19 cellular contexts compared by ENCODE assay signal in the genomic region with DNA sequence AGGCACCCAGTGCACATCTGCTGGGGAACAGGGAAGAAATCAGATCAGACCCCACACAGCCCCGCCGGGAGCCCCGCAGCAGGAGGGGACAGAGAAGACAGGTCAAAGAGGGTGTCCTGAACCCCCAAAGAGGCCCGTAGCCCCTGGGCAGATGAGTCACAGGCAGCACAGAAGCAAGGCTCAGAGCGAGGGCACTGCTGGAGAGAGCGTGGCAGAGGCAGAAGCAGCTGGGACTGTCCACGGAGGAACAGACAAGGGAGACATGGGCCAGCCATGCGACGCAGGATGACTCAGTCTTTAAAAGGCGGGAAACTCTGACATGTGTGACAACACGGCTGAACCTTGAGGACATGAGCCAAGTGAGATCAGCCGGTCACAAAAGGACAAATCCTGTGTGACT. TPM values are rescaled to one million over a fixed set of nuclear protein-coding genes. Genes with fewer than 3 reads are reported as not detected.
"Had no signal": no experiment of that assay in that cellular context is flagged by ENCODE, and none has a peak within 500 bp of the region (broad histone marks: within the 10 kb centered on the region; RNA-seq: fewer than 3 reads in every experiment).

No MANE protein-coding gene starts in this region.

- DNase-seq: activated CD4-positive, alpha-beta T cell treated with anti-CD3 and anti-CD28 coated beads for 4 hours; activated CD8-positive, alpha-beta memory T cell treated with anti-CD3 and anti-CD28 coated beads, Interleukin-2, amount 50 U/mL, for 4 hours; activated CD8-positive, alpha-beta T cell treated with anti-CD3 and anti-CD28 coated beads for 36 hours; amniotic stem cell; dermis blood vessel endothelial cell; hypothalamus; mammary epithelial cell; T1000 had no signal

- H3K9me3 ChIP-seq: body of pancreas, tibial artery had no signal

- ATAC-seq: activated CD8-positive, alpha-beta T cell treated with anti-CD3 and anti-CD28 coated beads for 36 hours; activated naive CD4-positive, alpha-beta T cell treated with anti-CD3 and anti-CD28 coated beads, Interleukin-2, amount 50 U/mL, for 72 hours; activated T-helper 17 cell treated with anti-CD3 and anti-CD28 coated beads, Interleukin-2, amount 50 U/mL, for 72 hours; body of pancreas had no signal

- H3K27me3 ChIP-seq: body of pancreas, tibial artery had no signal

- H3K4me1 ChIP-seq: body of pancreas, tibial artery had no signal

- H3K27ac ChIP-seq: body of pancreas, tibial artery, VCaP had no signal

- H3K4me3 ChIP-seq: body of pancreas, tibial artery had no signal

RNA-seq across cellular contexts. Expression of a gene that starts 14.5 kb away (rescaled TPM):
- total RNA-seq: activated T-helper 17 cell treated with anti-CD3 and anti-CD28 coated beads, Interleukin-2, amount 50 U/mL, for 72 hours; dermis blood vessel endothelial cell; mammary epithelial cell had no signal

RNA-seq across cellular contexts. Expression of a gene that starts 33.2 kb away (rescaled TPM):
- total RNA-seq: activated CD8-positive, alpha-beta T cell treated with anti-CD3 and anti-CD28 coated beads for 36 hours; activated naive CD4-positive, alpha-beta T cell treated with anti-CD3 and anti-CD28 coated beads, Interleukin-2, amount 50 U/mL, for 72 hours; activated T-helper 17 cell treated with anti-CD3 and anti-CD28 coated beads, Interleukin-2, amount 50 U/mL, for 72 hours; body of pancreas; dermis blood vessel endothelial cell; endodermal cell; mammary epithelial cell; mucosa of gallbladder; osteocyte; SK-MEL-5; skeletal muscle tissue had no signal
- polyA plus RNA-seq: esophagus, mammary epithelial cell had no signal
